Comparison of ENCODE assay signal across 22 cellular contexts in genomic region chr20:61728786-61729365, GRCh38.
A peak's percentile ranks its signal among the peaks of the same experiment; 100 is the strongest.
DNase-seq lines count a peak whose midpoint lies in the region; ATAC-seq and TF ChIP-seq lines count a peak whose summit lies in the region.
"Had no signal": no experiment of that assay in that cellular context is flagged by ENCODE, and none has a peak within 500 bp of the region (broad histone marks: within the 10 kb centered on the region; RNA-seq: fewer than 3 reads in every experiment).

No MANE protein-coding gene starts in this region.

- H3K9ac ChIP-seq in neural progenitor cell: no peak overlapping the region
- H3K9ac ChIP-seq: GM23248 had no signal

- H3K4me3 ChIP-seq in left ventricle myocardium inferior: no peak overlapping the region
- no peak overlapping the region for H3K4me3 ChIP-seq in neural progenitor cell
- H3K4me3 ChIP-seq in H7 (ENCODE audit: insufficient read depth, low read depth, low read length): no peak overlapping the region
- H3K4me3 ChIP-seq: GM23248, SJSA1 had no signal

- intact Hi-C loops in left cardiac atrium (cut with DNase I): no loop called here
- intact Hi-C loops in left ventricle myocardium inferior (cut with micrococcal nuclease): no loop called here

- no peak overlapping the region for H3K27ac ChIP-seq in left ventricle myocardium inferior (replicated peaks)
- no peak overlapping the region for H3K27ac ChIP-seq in neural progenitor cell
- H3K27ac ChIP-seq: GM23248, HL-60, SJSA1 had no signal

- H3K4me1 Mint-ChIP-seq in brain (peaks cover 42% of the 10 kb centered on the region), neural progenitor cell (peaks cover 21% of the 10 kb centered on the region)

- TF ChIP-seq CTCF in left ventricle myocardium inferior (IDR thresholded peaks at IDR 0.05; ENCODE audit: borderline replicate concordance) (no peak), brain (conservative IDR thresholded peaks at IDR 0.05) (no peak), neural progenitor cell (IDR thresholded peaks at IDR 0.05) (no peak)

- H3K9me3 Mint-ChIP-seq in brain (no peaks in the 10 kb centered on the region), neural progenitor cell (no peaks in the 10 kb centered on the region)

- H3K27ac Mint-ChIP-seq in brain: peak overlapping the region in 4 of 5 experiments; percentile 24 to 79 (median 48)
- no peak overlapping the region for H3K27ac Mint-ChIP-seq in neural progenitor cell
- H3K27ac Mint-ChIP-seq: CD4-positive, CD25-positive, alpha-beta regulatory T cell had no signal

- H3K36me3 Mint-ChIP-seq in brain (no peaks in the 10 kb centered on the region), neural progenitor cell (no peaks in the 10 kb centered on the region)
- H3K36me3 Mint-ChIP-seq: CD4-positive, CD25-positive, alpha-beta regulatory T cell had no signal

- no peaks in the 10 kb centered on the region for H3F3A ChIP-seq in neural progenitor cell (ENCODE audit: low read depth)

- peak overlapping the region in 1 of 5 experiments; percentile 7 for H3K4me3 Mint-ChIP-seq in brain
- H3K4me3 Mint-ChIP-seq in neural progenitor cell: no peak overlapping the region
- H3K4me3 Mint-ChIP-seq: CD4-positive, CD25-positive, alpha-beta regulatory T cell had no signal

- peaks cover 72% of the 10 kb centered on the region for H3K27me3 ChIP-seq in left ventricle myocardium inferior (ENCODE audit: low read depth)
- H3K27me3 ChIP-seq in neural progenitor cell: no peaks in the 10 kb centered on the region
- no peaks in the 10 kb centered on the region for H3K27me3 ChIP-seq in H7 (ENCODE audit: control insufficient read depth, insufficient read depth, low read length)

- no peak overlapping the region for H2AFZ ChIP-seq in neural progenitor cell (replicated peaks)
- H2AFZ ChIP-seq: GM23248 had no signal

- no peaks in the 10 kb centered on the region for H4K20me1 ChIP-seq in neural progenitor cell (ENCODE audit: low read depth)

- H3K4me1 ChIP-seq in left ventricle myocardium inferior (no peaks in the 10 kb centered on the region), neural progenitor cell (peaks cover 15% of the 10 kb centered on the region)
- H3K4me1 ChIP-seq: SJSA1 had no signal

- no peaks in the 10 kb centered on the region for H3K36me3 ChIP-seq in left ventricle myocardium inferior
- no peaks in the 10 kb centered on the region for H3K36me3 ChIP-seq in neural progenitor cell
- no peaks in the 10 kb centered on the region for H3K36me3 ChIP-seq in H7 (replicated peaks; ENCODE audit: control insufficient read depth, insufficient read depth, low read length)
- H3K36me3 ChIP-seq: SJSA1 had no signal

- H3K9me3 ChIP-seq in left ventricle myocardium inferior (replicated peaks): no peaks in the 10 kb centered on the region
- no peaks in the 10 kb centered on the region for H3K9me3 ChIP-seq in neural progenitor cell (ENCODE audit: low read depth)

- H3K4me2 ChIP-seq in neural progenitor cell: peak overlapping the region; percentile 33

- H3K79me2 ChIP-seq in neural progenitor cell (ENCODE audit: low read depth): no peaks in the 10 kb centered on the region

- no peak for ATAC-seq in left cardiac atrium
- ATAC-seq in HG03196 (IDR thresholded peaks at IDR 0.05; ENCODE audit: unreplicated experiment): no peak
- ATAC-seq: Panc1 had no signal

- H3K27me3 Mint-ChIP-seq in brain (no peaks in the 10 kb centered on the region), neural progenitor cell (ENCODE audit: insufficient read depth, low read depth) (peaks cover 4% of the 10 kb centered on the region)
- H3K27me3 Mint-ChIP-seq: CD4-positive, CD25-positive, alpha-beta regulatory T cell had no signal

- DNase-seq in left cardiac atrium (peak; percentile 9), left ventricle myocardium inferior (no peak), neural progenitor cell (ENCODE audit: low spot score) (no peak), H7 (no peak), GOT3 (lab: John Stamatoyannopoulos, UW) (no peak)
- DNase-seq: 8988T; ACHN; CD4-positive, CD25-positive, alpha-beta regulatory T cell; GM23248; HCEC 1CT; NCI-H1048; NCI-H1417; NCI-H1694; NCI-H2029 treated with DMSO at 0.1 percent for 48 hours; NCI-H226; NCI-H510A; NCI-H69 had no signal
